In the genomic region with DNA sequence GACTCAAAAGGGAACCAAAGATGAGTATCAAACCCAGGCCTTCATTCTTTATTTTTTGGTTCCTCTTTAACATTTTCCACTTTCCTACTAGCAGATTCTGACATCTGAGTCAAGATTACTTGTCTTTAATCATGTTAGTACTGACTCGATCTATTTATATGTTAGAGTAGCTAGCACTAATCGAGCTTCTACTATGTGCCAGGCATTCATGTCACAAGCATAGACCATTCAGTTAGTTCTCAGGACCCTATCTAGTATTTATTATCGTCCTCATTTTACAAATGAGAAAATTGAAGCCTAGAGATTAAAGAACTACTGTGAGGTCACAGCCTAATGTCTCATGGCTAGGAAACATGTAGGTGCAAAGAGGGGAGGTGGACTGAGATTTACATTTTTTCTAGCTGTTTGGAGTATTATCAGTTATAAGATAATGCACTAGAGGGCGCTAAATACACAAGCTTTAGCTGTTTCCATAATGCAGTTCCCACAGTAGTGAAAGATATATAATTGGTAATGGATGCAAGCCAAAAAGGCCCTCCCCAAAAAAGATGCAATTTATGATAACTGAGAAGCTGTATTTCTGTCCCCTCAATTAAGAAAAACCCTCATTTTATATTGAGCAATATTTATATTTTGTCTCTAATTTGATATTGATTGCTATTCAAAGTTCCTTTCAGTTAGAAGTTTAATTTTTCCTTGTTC, we compare ENCODE assay signal across 8 cellular contexts. TPM values are rescaled to one million over a fixed set of nuclear protein-coding genes. Genes with fewer than 3 reads are reported as not detected.
DNase-seq lines count a peak whose midpoint lies in the region; ATAC-seq lines count a peak whose summit lies in the region.

No MANE protein-coding gene starts in this region.

- peak overlapping the region; percentile 33 for H3K27ac Mint-ChIP-seq in stimulated activated naive CD8-positive, alpha-beta T cell treated with anti-CD3 and anti-CD28 coated beads, Interleukin-15, Interleukin-2, amounts not matched to agents 100 ng/mL and 50 ng/mL, for 24 hours
- peak overlapping the region; percentile 41 to 66 for H3K27ac Mint-ChIP-seq in T-cell

- CTCF ChIA-PET in T-cell (lab: Charles Lee) = interaction anchor here (0.5 to 10.3 kb wide), 55 partner anchors 9 to 1041 kb away, joined by 3 to 196 read pairs (median 5); a partner anchor contains a TSS

- H3K9me3 Mint-ChIP-seq in stimulated activated naive CD8-positive, alpha-beta T cell treated with anti-CD3 and anti-CD28 coated beads, Interleukin-15, Interleukin-2, amounts not matched to agents 100 ng/mL and 50 ng/mL, for 24 hours = no peaks in the 10 kb centered on the region
- H3K9me3 Mint-ChIP-seq in T-cell = no peaks in the 10 kb centered on the region

- peaks cover 84% of the 10 kb centered on the region for H3K4me1 Mint-ChIP-seq in stimulated activated naive CD8-positive, alpha-beta T cell treated with anti-CD3 and anti-CD28 coated beads, Interleukin-15, Interleukin-2, amounts not matched to agents 100 ng/mL and 50 ng/mL, for 24 hours (ENCODE audit: low read depth)
- peaks cover 41 to 52% (median 48%) of the 10 kb centered on the region in 3 donors for H3K4me1 Mint-ChIP-seq in T-cell

- POLR2A ChIA-PET in T-cell (lab: Charles Lee) = interaction anchor here (0.6 to 9.4 kb wide), 14 partner anchors 15 to 68 kb away, joined by 3 to 266 read pairs (median 5); a partner anchor contains a TSS

- no peaks in the 10 kb centered on the region for H3K27me3 Mint-ChIP-seq in stimulated activated naive CD8-positive, alpha-beta T cell treated with anti-CD3 and anti-CD28 coated beads, Interleukin-15, Interleukin-2, amounts not matched to agents 100 ng/mL and 50 ng/mL, for 24 hours
- no peaks in the 10 kb centered on the region for H3K27me3 Mint-ChIP-seq in T-cell

- peaks cover 9% of the 10 kb centered on the region for H3K36me3 Mint-ChIP-seq in stimulated activated naive CD8-positive, alpha-beta T cell treated with anti-CD3 and anti-CD28 coated beads, Interleukin-15, Interleukin-2, amounts not matched to agents 100 ng/mL and 50 ng/mL, for 24 hours (ENCODE audit: low read depth)
- H3K36me3 Mint-ChIP-seq in T-cell = no peaks in the 10 kb centered on the region

- intact Hi-C loops in head of caudate nucleus (cut with DNase I) = no loop called here

- DNase-seq in stimulated activated naive CD8-positive, alpha-beta T cell treated with anti-CD3 and anti-CD28 coated beads, Interleukin-15, Interleukin-2, amounts not matched to agents 100 U/mL and 50 U/mL, for 24 hours = no peak
- DNase-seq in NCI-H146 treated with DMSO at 0.1 percent for 48 hours (lab: John Stamatoyannopoulos, UW; ENCODE audit: unreplicated experiment) = peak; percentile 64
- peak in 1 of 34 experiments; percentile 24 for DNase-seq in T-cell
- DNase-seq in fibroblast of peridontal ligament (ENCODE audit: extremely low read depth) = peak; percentile 80
- peak; percentile 61 for DNase-seq in renal cortical epithelial cell (ENCODE audit: low read depth)
- DNase-seq in head of caudate nucleus = no peak

- ATAC-seq in stimulated activated naive CD8-positive, alpha-beta T cell treated with anti-CD3 and anti-CD28 coated beads, Interleukin-15, Interleukin-2, amounts not matched to agents 100 U/mL and 50 U/mL, for 24 hours = no peak
- ATAC-seq in T-cell (replicated peaks in 1 of 4) (no peak), GM19455 (IDR thresholded peaks at IDR 0.05; ENCODE audit: unreplicated experiment) (no peak)

- H3K4me3 Mint-ChIP-seq in stimulated activated naive CD8-positive, alpha-beta T cell treated with anti-CD3 and anti-CD28 coated beads, Interleukin-15, Interleukin-2, amounts not matched to agents 100 ng/mL and 50 ng/mL, for 24 hours = peak overlapping the region; percentile 33
- H3K4me3 Mint-ChIP-seq in T-cell = no peak overlapping the region

RNA-seq across cellular contexts. Expression of a gene that starts 32.9 kb away (rescaled TPM):
- total RNA-seq in T-cell = 100 to 1,000 TPM; 164 to 260 (median 169) TPM
- total RNA-seq in renal cortical epithelial cell = 54.0 and 139 TPM in 2 replicates

Comparison
In these comparisons a context has a peak if more than half of its experiments do, and no peak if none do; other contexts are left out.
1. DNase-seq: peak in NCI-H146 treated with DMSO at 0.1 percent for 48 hours (single experiment), fibroblast of peridontal ligament (single experiment) and renal cortical epithelial cell (single experiment); none in stimulated activated naive CD8-positive, alpha-beta T cell treated with anti-CD3 and anti-CD28 coated beads, Interleukin-15, Interleukin-2, amounts not matched to agents 100 U/mL and 50 U/mL, for 24 hours (single experiment) and head of caudate nucleus (0 of 42).